ENCODE assay signal across 2 cellular contexts in genomic region chr1:8357329-8358101, GRCh38.
TF ChIP-seq lines count a peak whose summit lies in the region.

No MANE protein-coding gene starts in this region.

TF ChIP-seq in liver, 16 proteins besides CTCF, POLR2A, EP300 and RAD21:
- no peak for TF ChIP-seq TAF1 (conservative IDR thresholded peaks at IDR 0.05)
- TF ChIP-seq NR2F2 (IDR thresholded peaks at IDR 0.05): peak; percentile 61
- TF ChIP-seq RXRA (IDR thresholded peaks at IDR 0.05): peak in 1 of 2 donors; percentile 8

TF ChIP-seq in HepG2, 621 proteins besides CTCF, POLR2A, EP300 and RAD21:
- TF ChIP-seq NCOR1 (IDR thresholded peaks at IDR 0.05; ENCODE audit: borderline replicate concordance, low read length) (no peak), SMAD1 (CRISPR knock-in tag; IDR thresholded peaks at IDR 0.05; ENCODE audit: borderline replicate concordance, low read depth) (no peak), ZNF382 (CRISPR knock-in tag; IDR thresholded peaks at IDR 0.05; ENCODE audit: borderline replicate concordance) (no peak), SP1 (IDR thresholded peaks at IDR 0.05) (no peak), SP1 (CRISPR knock-in tag; IDR thresholded peaks at IDR 0.05) (no peak)
TF ChIP-seq in HepG2: peak in this region for 0.
